ENCODE assay signal across 2 cellular contexts in the genomic region with DNA sequence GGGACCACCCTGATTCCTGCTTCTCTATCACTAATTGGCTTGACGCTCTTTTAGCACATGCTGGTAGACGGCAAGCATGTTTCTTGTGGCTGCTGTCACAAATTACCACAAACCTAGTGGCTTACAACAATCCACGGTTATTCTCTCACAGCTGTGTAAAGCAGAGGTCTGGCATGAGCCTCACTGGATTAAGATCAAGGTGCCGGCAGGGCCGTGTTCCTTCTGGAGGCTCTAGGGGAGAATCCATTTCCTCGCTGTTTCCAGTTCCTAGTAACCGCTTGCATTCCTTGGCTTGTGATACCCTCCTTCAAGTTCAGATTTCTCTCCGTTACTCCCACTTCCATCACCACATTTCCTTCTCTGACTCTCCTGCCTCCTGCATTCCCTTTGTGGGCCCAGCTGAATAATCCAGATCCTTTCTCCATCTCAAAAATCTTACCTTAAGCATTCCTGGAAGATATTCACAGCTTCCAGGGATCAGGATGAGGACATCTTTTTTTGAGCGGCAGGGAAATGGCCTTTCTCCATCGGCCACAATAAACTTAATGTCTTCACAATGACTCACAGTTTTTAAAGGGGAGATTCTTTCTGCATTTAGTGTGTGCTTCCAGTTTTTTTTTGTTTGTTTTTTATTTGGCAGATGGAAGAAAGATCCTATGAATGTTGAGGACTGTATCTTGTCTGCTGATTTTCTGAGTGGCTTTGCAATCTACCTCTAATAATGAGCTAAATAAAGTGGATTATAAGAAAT.
TF ChIP-seq lines count a peak whose summit lies in the region.

No MANE protein-coding gene starts in this region.

TF ChIP-seq in IMR-90, 13 proteins besides CTCF, POLR2A, EP300 and RAD21 (continued from another document):
- TF ChIP-seq, protein P1, sequence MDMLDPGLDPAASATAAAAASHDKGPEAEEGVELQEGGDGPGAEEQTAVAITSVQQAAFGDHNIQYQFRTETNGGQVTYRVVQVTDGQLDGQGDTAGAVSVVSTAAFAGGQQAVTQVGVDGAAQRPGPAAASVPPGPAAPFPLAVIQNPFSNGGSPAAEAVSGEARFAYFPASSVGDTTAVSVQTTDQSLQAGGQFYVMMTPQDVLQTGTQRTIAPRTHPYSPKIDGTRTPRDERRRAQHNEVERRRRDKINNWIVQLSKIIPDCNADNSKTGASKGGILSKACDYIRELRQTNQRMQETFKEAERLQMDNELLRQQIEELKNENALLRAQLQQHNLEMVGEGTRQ (IDR thresholded peaks at IDR 0.05; ENCODE audit: low read depth, low read length) = no peak
- no peak for TF ChIP-seq RFX5 (IDR thresholded peaks at IDR 0.05; ENCODE audit: low read depth, low read length)
- TF ChIP-seq, protein P2, sequence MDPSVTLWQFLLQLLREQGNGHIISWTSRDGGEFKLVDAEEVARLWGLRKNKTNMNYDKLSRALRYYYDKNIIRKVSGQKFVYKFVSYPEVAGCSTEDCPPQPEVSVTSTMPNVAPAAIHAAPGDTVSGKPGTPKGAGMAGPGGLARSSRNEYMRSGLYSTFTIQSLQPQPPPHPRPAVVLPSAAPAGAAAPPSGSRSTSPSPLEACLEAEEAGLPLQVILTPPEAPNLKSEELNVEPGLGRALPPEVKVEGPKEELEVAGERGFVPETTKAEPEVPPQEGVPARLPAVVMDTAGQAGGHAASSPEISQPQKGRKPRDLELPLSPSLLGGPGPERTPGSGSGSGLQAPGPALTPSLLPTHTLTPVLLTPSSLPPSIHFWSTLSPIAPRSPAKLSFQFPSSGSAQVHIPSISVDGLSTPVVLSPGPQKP (IDR thresholded peaks at IDR 0.05; ENCODE audit: borderline replicate concordance, low read depth, low read length) = no peak
- no peak for TF ChIP-seq NFE2L2 (IDR thresholded peaks at IDR 0.05; ENCODE audit: low read depth, low read length)
- TF ChIP-seq MXI1 (IDR thresholded peaks at IDR 0.05; ENCODE audit: borderline replicate concordance, low read depth, low read length) = no peak
- TF ChIP-seq CHD1 (IDR thresholded peaks at IDR 0.05; ENCODE audit: low read depth, low read length) = no peak
- TF ChIP-seq MAZ (IDR thresholded peaks at IDR 0.05; ENCODE audit: borderline replicate concordance, low read depth, low read length) = no peak
- TF ChIP-seq MAFK (IDR thresholded peaks at IDR 0.05; ENCODE audit: low read depth, low read length) = no peak
- TF ChIP-seq CEBPB (IDR thresholded peaks at IDR 0.05; ENCODE audit: low read depth, low read length) = no peak
- TF ChIP-seq BHLHE40 (IDR thresholded peaks at IDR 0.05; ENCODE audit: low read depth, low read length) = no peak
- TF ChIP-seq RCOR1 (IDR thresholded peaks at IDR 0.05; ENCODE audit: insufficient replicate concordance, low read length) = no peak
- TF ChIP-seq FOS (IDR thresholded peaks at IDR 0.05; ENCODE audit: low read depth, low read length) = no peak
TF ChIP-seq in IMR-90: peak in this region for 0.

TF ChIP-seq in GM12891, 5 proteins besides CTCF, POLR2A, EP300 and RAD21 (continued from another document):
- no peak for TF ChIP-seq POU2F2 (IDR thresholded peaks at IDR 0.05; ENCODE audit: low read depth, low read length)
TF ChIP-seq in GM12891: peak in this region for 0.
